ENCODE assay signal across 1 cellular context in the genomic region with DNA sequence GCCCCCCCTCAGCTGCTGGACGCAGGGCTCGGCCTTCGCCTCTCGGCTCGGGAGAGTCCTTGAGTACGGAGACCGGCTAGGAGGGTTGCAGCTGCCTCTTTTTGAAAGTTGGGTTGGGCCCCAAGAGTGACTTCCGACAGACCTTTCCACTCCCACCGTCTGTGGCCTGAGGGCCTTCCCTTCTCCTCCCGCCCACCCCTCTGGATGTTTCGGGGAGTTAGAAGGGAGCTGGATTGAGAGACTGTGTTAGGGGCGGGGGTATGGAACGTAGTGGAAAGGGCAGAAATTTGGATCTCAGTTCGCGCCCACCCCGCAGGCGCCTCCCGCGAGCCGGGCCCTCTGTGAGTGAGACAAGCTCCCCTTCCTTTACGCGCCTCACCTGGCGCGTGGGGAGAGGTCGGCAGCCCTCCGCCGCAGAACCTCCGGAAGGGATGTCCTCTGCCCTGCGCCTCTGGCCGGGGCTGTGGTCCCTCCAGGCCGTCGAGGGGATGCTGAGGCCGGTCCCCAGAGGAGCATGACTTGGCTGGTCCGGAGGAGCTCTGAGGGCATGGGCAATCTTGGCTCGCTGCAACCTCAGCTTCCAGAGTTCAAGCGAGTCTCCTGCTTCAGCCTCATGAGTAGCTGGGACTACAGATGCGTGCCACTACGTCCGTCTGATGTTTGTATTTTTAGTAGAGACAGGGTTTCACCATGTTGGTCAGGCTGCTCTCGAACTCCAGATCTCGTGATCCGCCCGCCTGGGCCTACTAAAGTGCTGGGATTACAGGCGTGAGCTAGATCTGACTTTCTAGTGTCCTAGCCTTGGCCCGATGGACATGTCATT.
TF ChIP-seq lines count a peak whose summit lies in the region.

No MANE protein-coding gene starts in this region.

TF ChIP-seq in HepG2, 621 proteins besides CTCF, POLR2A, EP300 and RAD21 (continued from another document and continues in another):
- TF ChIP-seq CHD2 (IDR thresholded peaks at IDR 0.05; ENCODE audit: low read depth, low read length) (no peak), E2F2 (CRISPR knock-in tag; IDR thresholded peaks at IDR 0.05; ENCODE audit: borderline replicate concordance) (no peak; the same call in 1 of the 2 replicates), ZNF318 (CRISPR knock-in tag; IDR thresholded peaks at IDR 0.05) (peak; percentile 19; the same call in 1 of the 2 replicates), ZMAT3 (CRISPR knock-in tag; conservative IDR thresholded peaks at IDR 0.05) (0 out of 2 replicates have a peak, but pooled peaks have one; percentile 56), NKX3-1 (CRISPR knock-in tag; IDR thresholded peaks at IDR 0.05) (peak; percentile 81; the same call in 1 of the 2 replicates), HNRNPL (IDR thresholded peaks at IDR 0.05; ENCODE audit: low read depth, low read length) (0 out of 2 replicates have a peak, but pooled peaks have one; percentile 41), ZNF274 (CRISPR knock-in tag; IDR thresholded peaks at IDR 0.05) (peak; percentile 56; the same call in 1 of the 2 replicates), BRD4 (CRISPR knock-in tag; IDR thresholded peaks at IDR 0.05) (no peak), ZNF235 (CRISPR knock-in tag; IDR thresholded peaks at IDR 0.05; ENCODE audit: borderline replicate concordance) (0 out of 2 replicates have a peak, but pooled peaks have one; percentile 17), THAP7 (CRISPR knock-in tag; IDR thresholded peaks at IDR 0.05) (peak; percentile 79), NR2F6 (IDR thresholded peaks at IDR 0.05) (no peak), NR2F6 (CRISPR knock-in tag; IDR thresholded peaks at IDR 0.05) (no peak), ZNF224 (CRISPR knock-in tag; IDR thresholded peaks at IDR 0.05) (peak; percentile 62; the same call in 1 of the 2 replicates), ZNF546 (CRISPR knock-in tag; conservative IDR thresholded peaks at IDR 0.05) (peak; percentile 10; the same call in 1 of the 2 replicates), SNAPC2 (CRISPR knock-in tag; IDR thresholded peaks at IDR 0.05) (0 out of 2 replicates have a peak, but pooled peaks have one; percentile 79), ZNF724P (CRISPR knock-in tag; IDR thresholded peaks at IDR 0.05; ENCODE audit: borderline replicate concordance) (peak; percentile 40), ZFX (CRISPR knock-in tag; IDR thresholded peaks at IDR 0.05; ENCODE audit: low read depth) (peak; percentile 28; the same call in 1 of the 2 replicates), MEIS2 (CRISPR knock-in tag; IDR thresholded peaks at IDR 0.05) (0 out of 2 replicates have a peak, but pooled peaks have one; percentile 32), IKZF5 (CRISPR knock-in tag; IDR thresholded peaks at IDR 0.05) (peak; percentile 14; the same call in 1 of the 2 replicates), ZNF768 (CRISPR knock-in tag; IDR thresholded peaks at IDR 0.05) (peak; percentile 66; the same call in 1 of the 2 replicates), KMT2A (CRISPR knock-in tag; IDR thresholded peaks at IDR 0.05) (peak; percentile 16; the same call in 1 of the 2 replicates), ZNF746 (CRISPR knock-in tag; IDR thresholded peaks at IDR 0.05) (no peak), LCORL (IDR thresholded peaks at IDR 0.05) (no peak), LCORL (CRISPR knock-in tag; IDR thresholded peaks at IDR 0.05) (0 out of 2 replicates have a peak, but pooled peaks have one; percentile 7)
- TF ChIP-seq, protein P1, sequence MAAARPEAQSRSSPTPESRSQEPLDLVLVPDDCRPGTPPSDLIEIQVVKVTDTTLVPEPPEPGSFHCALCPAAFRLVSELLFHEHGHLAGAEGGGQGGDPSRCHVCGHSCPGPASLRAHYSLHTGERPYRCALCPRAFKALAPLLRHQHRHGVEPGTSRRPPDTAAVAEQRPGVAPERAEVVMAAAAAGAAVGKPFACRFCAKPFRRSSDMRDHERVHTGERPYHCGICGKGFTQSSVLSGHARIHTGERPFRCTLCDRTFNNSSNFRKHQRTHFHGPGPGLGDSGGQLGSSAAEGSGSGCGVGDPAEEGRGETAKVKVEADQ (CRISPR knock-in tag; IDR thresholded peaks at IDR 0.05; ENCODE audit: borderline replicate concordance): peak; percentile 87; the same call in 1 of the 2 replicates
- TF ChIP-seq, protein P2, sequence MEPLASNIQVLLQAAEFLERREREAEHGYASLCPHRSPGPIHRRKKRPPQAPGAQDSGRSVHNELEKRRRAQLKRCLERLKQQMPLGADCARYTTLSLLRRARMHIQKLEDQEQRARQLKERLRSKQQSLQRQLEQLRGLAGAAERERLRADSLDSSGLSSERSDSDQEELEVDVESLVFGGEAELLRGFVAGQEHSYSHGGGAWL (CRISPR knock-in tag; IDR thresholded peaks at IDR 0.05): peak; percentile 36; the same call in 1 of the 2 replicates
- TF ChIP-seq, protein P3, sequence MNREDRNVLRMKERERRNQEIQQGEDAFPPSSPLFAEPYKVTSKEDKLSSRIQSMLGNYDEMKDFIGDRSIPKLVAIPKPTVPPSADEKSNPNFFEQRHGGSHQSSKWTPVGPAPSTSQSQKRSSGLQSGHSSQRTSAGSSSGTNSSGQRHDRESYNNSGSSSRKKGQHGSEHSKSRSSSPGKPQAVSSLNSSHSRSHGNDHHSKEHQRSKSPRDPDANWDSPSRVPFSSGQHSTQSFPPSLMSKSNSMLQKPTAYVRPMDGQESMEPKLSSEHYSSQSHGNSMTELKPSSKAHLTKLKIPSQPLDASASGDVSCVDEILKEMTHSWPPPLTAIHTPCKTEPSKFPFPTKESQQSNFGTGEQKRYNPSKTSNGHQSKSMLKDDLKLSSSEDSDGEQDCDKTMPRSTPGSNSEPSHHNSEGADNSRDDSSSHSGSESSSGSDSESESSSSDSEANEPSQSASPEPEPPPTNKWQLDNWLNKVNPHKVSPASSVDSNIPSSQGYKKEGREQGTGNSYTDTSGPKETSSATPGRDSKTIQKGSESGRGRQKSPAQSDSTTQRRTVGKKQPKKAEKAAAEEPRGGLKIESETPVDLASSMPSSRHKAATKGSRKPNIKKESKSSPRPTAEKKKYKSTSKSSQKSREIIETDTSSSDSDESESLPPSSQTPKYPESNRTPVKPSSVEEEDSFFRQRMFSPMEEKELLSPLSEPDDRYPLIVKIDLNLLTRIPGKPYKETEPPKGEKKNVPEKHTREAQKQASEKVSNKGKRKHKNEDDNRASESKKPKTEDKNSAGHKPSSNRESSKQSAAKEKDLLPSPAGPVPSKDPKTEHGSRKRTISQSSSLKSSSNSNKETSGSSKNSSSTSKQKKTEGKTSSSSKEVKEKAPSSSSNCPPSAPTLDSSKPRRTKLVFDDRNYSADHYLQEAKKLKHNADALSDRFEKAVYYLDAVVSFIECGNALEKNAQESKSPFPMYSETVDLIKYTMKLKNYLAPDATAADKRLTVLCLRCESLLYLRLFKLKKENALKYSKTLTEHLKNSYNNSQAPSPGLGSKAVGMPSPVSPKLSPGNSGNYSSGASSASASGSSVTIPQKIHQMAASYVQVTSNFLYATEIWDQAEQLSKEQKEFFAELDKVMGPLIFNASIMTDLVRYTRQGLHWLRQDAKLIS (CRISPR knock-in tag; IDR thresholded peaks at IDR 0.05): 0 out of 2 replicates have a peak, but pooled peaks have one; percentile 24
- TF ChIP-seq, protein P4, sequence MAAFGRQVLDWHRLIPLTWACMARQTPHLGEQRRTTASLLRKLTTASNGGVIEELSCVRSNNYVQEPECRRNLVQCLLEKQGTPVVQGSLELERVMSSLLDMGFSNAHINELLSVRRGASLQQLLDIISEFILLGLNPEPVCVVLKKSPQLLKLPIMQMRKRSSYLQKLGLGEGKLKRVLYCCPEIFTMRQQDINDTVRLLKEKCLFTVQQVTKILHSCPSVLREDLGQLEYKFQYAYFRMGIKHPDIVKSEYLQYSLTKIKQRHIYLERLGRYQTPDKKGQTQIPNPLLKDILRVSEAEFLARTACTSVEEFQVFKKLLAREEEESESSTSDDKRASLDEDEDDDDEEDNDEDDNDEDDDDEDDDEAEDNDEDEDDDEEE (CRISPR knock-in tag; IDR thresholded peaks at IDR 0.05): no peak; the same call in 1 of the 2 replicates
